Comparison of ENCODE assay signal across 18 cellular contexts in the genomic region with DNA sequence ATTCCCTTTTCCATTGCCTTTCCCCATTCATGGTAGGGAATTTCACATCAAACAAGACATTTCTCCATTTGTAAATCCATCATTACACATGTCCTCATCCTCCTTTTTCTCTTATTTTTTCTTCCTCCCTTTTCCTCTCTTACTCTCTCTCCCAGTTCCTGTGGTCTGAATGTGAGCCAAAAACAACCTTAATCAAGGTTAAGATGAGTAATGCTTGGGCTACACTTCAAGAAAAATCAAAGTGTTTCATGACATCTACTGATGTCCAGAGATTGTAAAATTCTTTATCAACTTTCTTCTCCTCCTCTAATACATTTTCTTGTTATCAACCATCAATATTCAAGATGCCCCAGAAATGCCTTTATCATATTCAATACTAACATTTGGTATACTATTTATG.
DNase-seq lines count a peak whose midpoint lies in the region; ATAC-seq, FAIRE-seq and TF ChIP-seq lines count a peak whose summit lies in the region.
"Had no signal": no experiment of that assay in that cellular context is flagged by ENCODE, and none has a peak within 500 bp of the region (broad histone marks: within the 10 kb centered on the region; RNA-seq: fewer than 3 reads in every experiment).

No MANE protein-coding gene starts in this region.

- FAIRE-seq in urothelium cell line (lab: Jason Lieb, UNC) = no peak

- no peak for TF ChIP-seq POLR2A in gastrocnemius medialis (IDR thresholded peaks at IDR 0.05)

- in situ Hi-C loops in gastrocnemius medialis (cut with MboI; ENCODE audit: low sequenced_read_pairs in 4 of 4) = no loop called here

- H3K27me3 ChIP-seq in gastrocnemius medialis = no peaks in the 10 kb centered on the region
- H3K27me3 ChIP-seq: colonic mucosa had no signal

- DNase-seq in HPDE6-E6E7 (ENCODE audit: extremely low spot score) = peak; percentile 55
- peak; percentile 44 for DNase-seq in SW480 (ENCODE audit: low spot score)
- peak; percentile 62 for DNase-seq in fibroblast of the aortic adventitia (ENCODE audit: low read depth)
- peak; percentile 55 for DNase-seq in urothelium cell line (ENCODE audit: low spot score)
- no peak for DNase-seq in 8988T
- DNase-seq in gastrocnemius medialis = no peak
- no peak for DNase-seq in mucosa of gallbladder (ENCODE audit: low spot score)
- DNase-seq: activated B cell treated with CpG ODN at 0.5 μM for 24 hours; activated CD8-positive, alpha-beta memory T cell treated with anti-CD3 and anti-CD28 coated beads, Interleukin-2, amount 50 U/mL, for 4 hours; activated naive CD8-positive, alpha-beta T cell treated with anti-CD3 and anti-CD28 coated beads for 36 hours; Caco-2; colonic mucosa; NCI-H146; NCI-H524; spleen; substantia nigra had no signal

- no peak for ATAC-seq in gastrocnemius medialis
- ATAC-seq: left lobe of liver; natural killer cell treated with Interleukin-12 subunit alpha and Interleukin-12 subunit beta and Interleukin-15 and Interleukin-18, amount 100 ng/mL, for 72 hours had no signal

- no peak overlapping the region for H3K27ac ChIP-seq in gastrocnemius medialis
- H3K27ac ChIP-seq: colonic mucosa, spleen had no signal

- intact Hi-C loops in gastrocnemius medialis (cut with DNase I; ENCODE audit: low total_unique reads) = no loop called here

- no peak overlapping the region for H3K4me3 ChIP-seq in fibroblast of the aortic adventitia (ENCODE audit: low read depth, low read length)
- no peak overlapping the region for H3K4me3 ChIP-seq in gastrocnemius medialis
- H3K4me3 ChIP-seq: colonic mucosa, spleen had no signal

- no peaks in the 10 kb centered on the region for H3K36me3 ChIP-seq in gastrocnemius medialis
- H3K36me3 ChIP-seq: colonic mucosa, spleen had no signal

- H3K4me1 ChIP-seq in gastrocnemius medialis = no peaks in the 10 kb centered on the region
- H3K4me1 ChIP-seq: colonic mucosa, spleen had no signal

- H3K9me3 ChIP-seq in gastrocnemius medialis = no peaks in the 10 kb centered on the region
- H3K9me3 ChIP-seq: Caco-2, colonic mucosa had no signal

- no peak for TF ChIP-seq CTCF in fibroblast of the aortic adventitia (IDR thresholded peaks at IDR 0.05; ENCODE audit: insufficient read depth, low read length)
- no peak for TF ChIP-seq CTCF in gastrocnemius medialis (IDR thresholded peaks at IDR 0.05 in 4 of 5, conservative IDR thresholded peaks at IDR 0.05 in 1 of 5)

Comparison
In these comparisons a context has a peak if more than half of its experiments do, and no peak if none do; other contexts are left out.
1. DNase-seq: peak in HPDE6-E6E7 (single experiment), SW480 (single experiment), fibroblast of the aortic adventitia (single experiment) and urothelium cell line (single experiment); none in 8988T (single experiment), gastrocnemius medialis (0 of 2) and mucosa of gallbladder (single experiment).